In genomic region chr15:66909381-66909890, GRCh38 we compare ENCODE assay signal across 29 cellular contexts.
"Had no signal": no experiment of that assay in that cellular context is flagged by ENCODE, and none has a peak within 500 bp of the region (broad histone marks: within the 10 kb centered on the region; RNA-seq: fewer than 3 reads in every experiment).

No MANE protein-coding gene starts in this region.

- H3K9me3 Mint-ChIP-seq: mesothelial cell of epicardium had no signal

- H3K36me3 Mint-ChIP-seq: naive thymus-derived CD8-positive, alpha-beta T cell had no signal

- H3K27me3 ChIP-seq: brain microvascular endothelial cell, esophagus squamous epithelium, pancreas, right atrium auricular region, spleen, upper lobe of left lung, vagina had no signal

- DNase-seq: activated CD4-positive, alpha-beta T cell treated with anti-CD3 and anti-CD28 coated beads for 48 hours; activated CD4-positive, alpha-beta T cell treated with anti-CD3 and anti-CD28 coated beads, Interleukin-2, amount 50 U/mL, for 48 hours; activated CD8-positive, alpha-beta memory T cell treated with anti-CD3 and anti-CD28 coated beads for 24 hours; activated gamma-delta T cell; activated naive CD4-positive, alpha-beta T cell treated with anti-CD3 and anti-CD28 coated beads, Interleukin-2, amount 50 U/mL, for 16 hours; activated T-cell treated with anti-CD3 and anti-CD28 coated beads, Interleukin-2, amount 50 U/mL, for 1 hour; amniotic stem cell; brain microvascular endothelial cell; caudate nucleus; esophagus squamous epithelium; foreskin melanocyte; glutamatergic neuron; left ventricle myocardium inferior; naive thymus-derived CD8-positive, alpha-beta T cell; nucleus accumbens; pancreas; psoas muscle; spleen; stimulated activated naive CD4-positive, alpha-beta T cell treated with Interleukin-2 at 50 U/mL for 16 hours; T-helper 17 cell; T1000; upper lobe of left lung; WERI-Rb-1 had no signal

- ATAC-seq: activated CD4-positive, CD25-positive, alpha-beta regulatory T cell treated with anti-CD3 and anti-CD28 coated beads, Interleukin-2, amount 50 U/mL, for 24 hours; naive thymus-derived CD8-positive, alpha-beta T cell; psoas muscle; T-helper 17 cell had no signal

- H3K4me1 ChIP-seq: left ventricle myocardium inferior, pancreas, psoas muscle had no signal

- H3K36me3 ChIP-seq: brain microvascular endothelial cell, esophagus squamous epithelium, left ventricle myocardium inferior, pancreas, right atrium auricular region, spleen, thoracic aorta, upper lobe of left lung, vagina, WERI-Rb-1 had no signal

- H3K4me3 Mint-ChIP-seq: mesothelial cell of epicardium; naive thymus-derived CD8-positive, alpha-beta T cell; neural crest cell; T-helper 17 cell had no signal

- H3K9me3 ChIP-seq: esophagus squamous epithelium, left ventricle myocardium inferior, pancreas, psoas muscle, right atrium auricular region, spleen, thoracic aorta, upper lobe of left lung, vagina had no signal

- H3K27ac ChIP-seq: brain microvascular endothelial cell, pancreas, right atrium auricular region, upper lobe of left lung, WERI-Rb-1 had no signal

- H3K27ac Mint-ChIP-seq: mesothelial cell of epicardium, T-helper 17 cell had no signal

- H3K4me3 ChIP-seq: esophagus squamous epithelium, left ventricle myocardium inferior, pancreas, psoas muscle, right atrium auricular region, spleen, thoracic aorta, upper lobe of left lung, vagina had no signal
